9 cellular contexts compared by ENCODE assay signal in genomic region chr2:59182249-59182648, GRCh38.
DNase-seq lines count a peak whose midpoint lies in the region; ATAC-seq lines count a peak whose summit lies in the region.
"Had no signal": no experiment of that assay in that cellular context is flagged by ENCODE, and none has a peak within 500 bp of the region (broad histone marks: within the 10 kb centered on the region; RNA-seq: fewer than 3 reads in every experiment).

No MANE protein-coding gene starts in this region.

- DNase-seq in NCI-H1436 (lab: John Stamatoyannopoulos, UW) = peak; percentile 15
- no peak for DNase-seq in NCI-H1436 treated with DMSO at 0.1 percent for 48 hours (lab: John Stamatoyannopoulos, UW)
- DNase-seq in KBM-7 = peak; percentile 57
- DNase-seq in astrocyte of the hippocampus (ENCODE audit: low read depth, low spot score) = peak; percentile 50
- peak; percentile 21 for DNase-seq in neuronal stem cell (ENCODE audit: low spot score)
- DNase-seq in activated T-cell treated with anti-CD3 and anti-CD28 coated beads, Interleukin-2, amount 50 U/mL, for 48 hours = no peak
- no peak for DNase-seq in activated CD4-positive, CD25-positive, alpha-beta regulatory T cell (lab: John Stamatoyannopoulos, UW)

- H3K27ac ChIP-seq in neuronal stem cell (replicated peaks; ENCODE audit: low read length) = no peak overlapping the region
- H3K27ac ChIP-seq: parathyroid adenoma had no signal

- H4K8ac ChIP-seq in neuronal stem cell (ENCODE audit: low read depth, low read length) = no peak overlapping the region

- no peak overlapping the region for H2AK5ac ChIP-seq in neuronal stem cell (ENCODE audit: low read depth, low read length)

- ATAC-seq in HG03457 (IDR thresholded peaks at IDR 0.05; ENCODE audit: unreplicated experiment) = no peak

- H3K4me1 ChIP-seq in neuronal stem cell (ENCODE audit: control insufficient read depth in 2 of 2, insufficient read depth in 1 of 2, low read depth in 1 of 2, low read length in 2 of 2) = peaks cover 0 to 5% of the 10 kb centered on the region in 2 donors
- H3K4me1 ChIP-seq: parathyroid adenoma had no signal

- H2BK120ac ChIP-seq in neuronal stem cell (ENCODE audit: low read depth, low read length) = no peak overlapping the region

- no CpG with 5 or more reads among the region's 3 CpGs for WGBS in neuronal stem cell (ENCODE audit: extremely low coverage in 2 of 2, insufficient read length in 2 of 2, insufficient replicate concordance in 1 of 2), 2 donors

- no peak overlapping the region for H2BK15ac ChIP-seq in neuronal stem cell (ENCODE audit: low read length)

- H3K14ac ChIP-seq in neuronal stem cell (ENCODE audit: low read length) = no peak overlapping the region

- H3K23ac ChIP-seq in neuronal stem cell (ENCODE audit: low read depth, low read length, poor library complexity) = no peak overlapping the region

- no peak overlapping the region for H3K4me2 ChIP-seq in neuronal stem cell (ENCODE audit: insufficient read depth, low read length, poor library complexity, severe bottlenecking)

- no peak overlapping the region for H3K4ac ChIP-seq in neuronal stem cell (ENCODE audit: low read length)

- H3K4me3 ChIP-seq in neuronal stem cell (ENCODE audit: low read length in 2 of 2) = no peak overlapping the region

- H2BK12ac ChIP-seq in neuronal stem cell (ENCODE audit: low read length) = no peak overlapping the region

- H3K9me3 ChIP-seq in neuronal stem cell (replicated peaks in 1 of 2; ENCODE audit: control insufficient read depth in 2 of 2, insufficient read depth in 1 of 2, low read depth in 1 of 2, low read length in 2 of 2) = no peaks in the 10 kb centered on the region

- H2BK5ac ChIP-seq in neuronal stem cell (ENCODE audit: low read length) = no peak overlapping the region

- H3K36me3 ChIP-seq in neuronal stem cell (replicated peaks in 1 of 2; ENCODE audit: control insufficient read depth in 2 of 2, insufficient read depth in 2 of 2, low read length in 2 of 2) = no peaks in the 10 kb centered on the region

- no peak overlapping the region for H3K18ac ChIP-seq in neuronal stem cell (ENCODE audit: low read length)

- H3K27me3 ChIP-seq in neuronal stem cell (ENCODE audit: control insufficient read depth in 3 of 3, insufficient read depth in 3 of 3, low read depth in 1 of 3, low read length in 3 of 3) = no peaks in the 10 kb centered on the region

- H3K79me1 ChIP-seq in neuronal stem cell (ENCODE audit: low read depth, low read length) = no peaks in the 10 kb centered on the region

- no peak overlapping the region for H4K91ac ChIP-seq in neuronal stem cell (ENCODE audit: low read depth, low read length, poor library complexity)

- in situ Hi-C loops in KBM-7 (cut with MboI; ENCODE audit: low pct_unique_long_range_greater_than_20kb, low sequenced_read_pairs) = no loop called here

- peak overlapping the region; percentile 68 for H2AFZ ChIP-seq in neuronal stem cell (ENCODE audit: low read length)
- H2AFZ ChIP-seq: parathyroid adenoma had no signal

- no peak overlapping the region for H3K9ac ChIP-seq in neuronal stem cell (ENCODE audit: low read depth, low read length, poor library complexity)
- H3K9ac ChIP-seq: parathyroid adenoma had no signal

Comparison
In these comparisons a context has a peak if more than half of its experiments do, and no peak if none do; other contexts are left out.
1. DNase-seq: peak in NCI-H1436 (single experiment), KBM-7 (single experiment), astrocyte of the hippocampus (single experiment) and neuronal stem cell (single experiment); none in NCI-H1436 treated with DMSO at 0.1 percent for 48 hours (single experiment), activated T-cell treated with anti-CD3 and anti-CD28 coated beads, Interleukin-2, amount 50 U/mL, for 48 hours (0 of 2) and activated CD4-positive, CD25-positive, alpha-beta regulatory T cell (0 of 4).